19 cellular contexts compared by ENCODE assay signal in the genomic region with DNA sequence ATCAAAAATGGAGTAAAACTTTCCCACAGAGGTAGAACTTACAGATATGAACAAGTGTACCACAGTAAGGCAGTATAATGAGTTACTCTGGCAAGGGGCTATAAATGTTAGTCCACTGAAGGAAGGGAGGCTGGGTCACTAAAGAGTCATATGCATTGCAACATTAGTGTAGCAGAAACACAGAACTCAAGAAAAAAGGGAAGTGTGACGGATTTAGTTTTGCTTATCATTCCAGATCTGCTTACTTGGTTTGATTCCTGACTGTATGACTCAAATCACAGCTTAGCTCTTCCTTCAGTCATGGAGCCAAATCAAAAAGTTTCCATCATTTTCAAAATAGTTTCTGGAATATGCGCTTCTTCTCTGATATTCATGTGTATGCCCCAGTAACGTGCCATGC.
DNase-seq lines count a peak whose midpoint lies in the region; ATAC-seq lines count a peak whose summit lies in the region.
"Had no signal": no experiment of that assay in that cellular context is flagged by ENCODE, and none has a peak within 500 bp of the region (broad histone marks: within the 10 kb centered on the region; RNA-seq: fewer than 3 reads in every experiment).

No MANE protein-coding gene starts in this region.

- H3K9me3 ChIP-seq in T-helper 17 cell (ENCODE audit: control insufficient read depth, low read length, poor library complexity, severe bottlenecking) = no peaks in the 10 kb centered on the region
- H3K9me3 ChIP-seq: left ventricle myocardium inferior had no signal

- DNase-seq in MV-4-11 (lab: John Stamatoyannopoulos, UW) (peak; percentile 87), amniotic stem cell (lab: John Stamatoyannopoulos, UW) (peak; percentile 71), putamen (ENCODE audit: low spot score) (peak; percentile 3), T-helper 17 cell (no peak)
- no peak for DNase-seq in stimulated activated effector memory CD8-positive, alpha-beta T cell treated with anti-CD3 and anti-CD28 coated beads, Interleukin-12 subunit alpha, Interleukin-12 subunit beta, amount 100 ng/mL, for 72 hours (ENCODE audit: low spot score in 2 of 2)
- DNase-seq in activated naive CD8-positive, alpha-beta T cell treated with anti-CD3 and anti-CD28 coated beads, Interleukin-2, amount 50 U/mL, for 24 hours = no peak
- DNase-seq: activated CD4-positive, alpha-beta T cell treated with anti-CD3 and anti-CD28 coated beads, Interleukin-2, amount 50 U/mL, for 1 hour; activated T-cell treated with anti-CD3 and anti-CD28 coated beads, Interleukin-2, amount 50 U/mL, for 48 hours; amygdala; CD8-positive, alpha-beta T cell; H9; left ventricle myocardium inferior; naive thymus-derived CD4-positive, alpha-beta T cell; NCI-H2029 treated with DMSO at 0.1 percent for 48 hours; NCI-H524 treated with DMSO at 0.1 percent for 48 hours; trophoblast cell had no signal

- H3K4me3 Mint-ChIP-seq in stimulated activated effector memory CD8-positive, alpha-beta T cell treated with anti-CD3 and anti-CD28 coated beads, Interleukin-12 subunit alpha, Interleukin-12 subunit beta, amount 100 ng/mL, for 72 hours = no peak overlapping the region
- H3K4me3 Mint-ChIP-seq in T-helper 17 cell = no peak overlapping the region
- H3K4me3 Mint-ChIP-seq in activated naive CD8-positive, alpha-beta T cell treated with anti-CD3 and anti-CD28 coated beads, Interleukin-2, amount 50 U/mL, for 24 hours = no peak overlapping the region
- H3K4me3 Mint-ChIP-seq: CD8-positive, alpha-beta T cell; H9; naive thymus-derived CD4-positive, alpha-beta T cell had no signal

- no peak overlapping the region for H3K27ac Mint-ChIP-seq in stimulated activated effector memory CD8-positive, alpha-beta T cell treated with anti-CD3 and anti-CD28 coated beads, Interleukin-12 subunit alpha, Interleukin-12 subunit beta, amount 100 ng/mL, for 72 hours
- H3K27ac Mint-ChIP-seq in T-helper 17 cell = no peak overlapping the region
- no peak overlapping the region for H3K27ac Mint-ChIP-seq in activated naive CD8-positive, alpha-beta T cell treated with anti-CD3 and anti-CD28 coated beads, Interleukin-2, amount 50 U/mL, for 24 hours
- H3K27ac Mint-ChIP-seq: CD8-positive, alpha-beta T cell; H9; naive thymus-derived CD4-positive, alpha-beta T cell had no signal

- H3K9me3 Mint-ChIP-seq in stimulated activated effector memory CD8-positive, alpha-beta T cell treated with anti-CD3 and anti-CD28 coated beads, Interleukin-12 subunit alpha, Interleukin-12 subunit beta, amount 100 ng/mL, for 72 hours = peaks cover 28% of the 10 kb centered on the region
- H3K9me3 Mint-ChIP-seq in activated naive CD8-positive, alpha-beta T cell treated with anti-CD3 and anti-CD28 coated beads, Interleukin-2, amount 50 U/mL, for 24 hours = no peaks in the 10 kb centered on the region
- H3K9me3 Mint-ChIP-seq: H9 had no signal

- no peaks in the 10 kb centered on the region for H3K36me3 Mint-ChIP-seq in stimulated activated effector memory CD8-positive, alpha-beta T cell treated with anti-CD3 and anti-CD28 coated beads, Interleukin-12 subunit alpha, Interleukin-12 subunit beta, amount 100 ng/mL, for 72 hours
- no peaks in the 10 kb centered on the region for H3K36me3 Mint-ChIP-seq in T-helper 17 cell (ENCODE audit: low read depth)
- no peaks in the 10 kb centered on the region for H3K36me3 Mint-ChIP-seq in activated naive CD8-positive, alpha-beta T cell treated with anti-CD3 and anti-CD28 coated beads, Interleukin-2, amount 50 U/mL, for 24 hours (ENCODE audit: low read depth)
- H3K36me3 Mint-ChIP-seq: CD8-positive, alpha-beta T cell; naive thymus-derived CD4-positive, alpha-beta T cell had no signal

- no peaks in the 10 kb centered on the region for H3K27me3 Mint-ChIP-seq in T-helper 17 cell
- no peaks in the 10 kb centered on the region for H3K27me3 Mint-ChIP-seq in activated naive CD8-positive, alpha-beta T cell treated with anti-CD3 and anti-CD28 coated beads, Interleukin-2, amount 50 U/mL, for 24 hours
- H3K27me3 Mint-ChIP-seq: naive thymus-derived CD4-positive, alpha-beta T cell had no signal

- no peaks in the 10 kb centered on the region for H3K4me1 Mint-ChIP-seq in stimulated activated effector memory CD8-positive, alpha-beta T cell treated with anti-CD3 and anti-CD28 coated beads, Interleukin-12 subunit alpha, Interleukin-12 subunit beta, amount 100 ng/mL, for 72 hours
- H3K4me1 Mint-ChIP-seq in T-helper 17 cell = no peaks in the 10 kb centered on the region
- no peaks in the 10 kb centered on the region for H3K4me1 Mint-ChIP-seq in activated naive CD8-positive, alpha-beta T cell treated with anti-CD3 and anti-CD28 coated beads, Interleukin-2, amount 50 U/mL, for 24 hours
- H3K4me1 Mint-ChIP-seq: naive thymus-derived CD4-positive, alpha-beta T cell had no signal

- ATAC-seq in GM18502 (IDR thresholded peaks at IDR 0.05; ENCODE audit: poor library complexity, unreplicated experiment) = peak; percentile 67
- no peak for ATAC-seq in stimulated activated effector memory CD8-positive, alpha-beta T cell treated with anti-CD3 and anti-CD28 coated beads, Interleukin-12 subunit alpha, Interleukin-12 subunit beta, amount 100 ng/mL, for 72 hours
- ATAC-seq in GM19467 (IDR thresholded peaks at IDR 0.05; ENCODE audit: unreplicated experiment) = no peak
- no peak for ATAC-seq in T-helper 17 cell
- ATAC-seq in activated naive CD8-positive, alpha-beta T cell treated with anti-CD3 and anti-CD28 coated beads, Interleukin-2, amount 50 U/mL, for 24 hours = no peak
- ATAC-seq: CD8-positive, alpha-beta T cell; esophagus mucosa; naive thymus-derived CD4-positive, alpha-beta T cell had no signal

Comparison
In these comparisons a context has a peak if more than half of its experiments do, and no peak if none do; other contexts are left out.
1. DNase-seq: peak in MV-4-11 (single experiment), amniotic stem cell (single experiment) and putamen (single experiment); none in stimulated activated effector memory CD8-positive, alpha-beta T cell treated with anti-CD3 and anti-CD28 coated beads, Interleukin-12 subunit alpha, Interleukin-12 subunit beta, amount 100 ng/mL, for 72 hours (0 of 2), T-helper 17 cell (0 of 3) and activated naive CD8-positive, alpha-beta T cell treated with anti-CD3 and anti-CD28 coated beads, Interleukin-2, amount 50 U/mL, for 24 hours (single experiment).